18 cellular contexts compared by ENCODE assay signal in genomic region chr14:71705460-71705859, GRCh38.
"Had no signal": no experiment of that assay in that cellular context is flagged by ENCODE, and none has a peak within 500 bp of the region (broad histone marks: within the 10 kb centered on the region; RNA-seq: fewer than 3 reads in every experiment).

No MANE protein-coding gene starts in this region.

- H3K4me3 Mint-ChIP-seq: activated T-helper 1 cell treated with anti-CD3 and anti-CD28 coated beads, Interleukin-12 subunit alpha, Interleukin-12 subunit beta, Interleukin-2, Interleukin-4 antibody, amounts not matched to agents 30 ng/mL and 10 ng/mL and 1 ng/mL, durations not matched to agents 14 hours and 24 hours and 36 hours; naive thymus-derived CD4-positive, alpha-beta T cell had no signal

- H3K27me3 Mint-ChIP-seq: naive thymus-derived CD4-positive, alpha-beta T cell had no signal

- H3K4me3 ChIP-seq: tibial nerve had no signal

- DNase-seq: activated CD4-positive, alpha-beta T cell treated with anti-CD3 and anti-CD28 coated beads, Interleukin-2, amount 50 U/mL, for 1 hour; activated CD8-positive, alpha-beta memory T cell treated with anti-CD3 and anti-CD28 coated beads for 24 hours; activated naive CD4-positive, alpha-beta T cell treated with Interleukin-2 at 50 U/mL for 16 hours; aorta; effector memory CD4-positive, alpha-beta T cell; mammary epithelial cell; naive thymus-derived CD4-positive, alpha-beta T cell; stimulated activated CD4-positive, alpha-beta T cell treated with anti-CD3 and anti-CD28 coated beads, Interleukin-4, amount 100 ng/mL, for 24 hours; stimulated activated naive CD4-positive, alpha-beta T cell treated with Interleukin-2 at 50 U/mL for 16 hours; substantia nigra; T-helper 2 cell had no signal

- ATAC-seq: activated CD4-positive, CD25-positive, alpha-beta regulatory T cell treated with anti-CD3 and anti-CD28 coated beads, Interleukin-2, amount 50 U/mL, for 24 hours; left lobe of liver; naive thymus-derived CD4-positive, alpha-beta T cell had no signal

- H3K9me3 ChIP-seq: neutrophil, tibial nerve had no signal

- H3K27ac ChIP-seq: neutrophil, tibial nerve had no signal

- FAIRE-seq: frontal cortex, keratinocyte had no signal

- H3K27me3 ChIP-seq: neutrophil, tibial nerve had no signal
